In the genomic region with DNA sequence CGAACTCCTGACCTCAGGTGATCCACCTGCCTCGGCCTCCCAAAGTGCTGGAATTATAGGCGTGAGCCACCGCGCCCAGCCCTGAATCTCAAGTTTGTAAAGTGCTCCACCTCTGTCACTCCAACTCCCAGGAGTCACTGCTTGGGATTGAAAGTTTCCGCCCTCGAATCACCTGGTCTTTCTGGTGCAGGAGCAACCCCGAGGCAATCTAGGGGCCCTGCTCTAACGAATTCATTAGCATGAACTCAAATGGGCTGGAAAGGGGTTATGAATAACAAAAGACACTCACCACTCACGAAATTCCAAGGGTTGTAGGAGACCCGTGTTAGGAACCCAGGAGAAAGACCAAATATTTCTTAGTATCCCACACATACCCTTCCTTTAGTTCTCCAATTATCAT, we compare ENCODE assay signal across 1 cellular context.
TF ChIP-seq lines count a peak whose summit lies in the region.

No MANE protein-coding gene starts in this region.

TF ChIP-seq in WTC11, 78 proteins besides CTCF, POLR2A, EP300 and RAD21 (continued from another document):
- TF ChIP-seq ZBTB43 (CRISPR knock-in tag; IDR thresholded peaks at IDR 0.05) (no peak), GABPB1 (CRISPR knock-in tag; IDR thresholded peaks at IDR 0.05) (no peak), ARID4B (CRISPR knock-in tag; IDR thresholded peaks at IDR 0.05; ENCODE audit: borderline replicate concordance) (no peak), TEAD4 (CRISPR knock-in tag; IDR thresholded peaks at IDR 0.05) (peak; percentile 75; the same call in 1 of the 2 replicates), ETV6 (CRISPR knock-in tag; IDR thresholded peaks at IDR 0.05) (no peak), CBFB (CRISPR knock-in tag; IDR thresholded peaks at IDR 0.05; ENCODE audit: low read depth) (no peak), USF1 (CRISPR knock-in tag; IDR thresholded peaks at IDR 0.05) (peak; percentile 61; the same call in 1 of the 2 replicates), PRRX2 (CRISPR knock-in tag; IDR thresholded peaks at IDR 0.05) (no peak), ESRRA (CRISPR knock-in tag; IDR thresholded peaks at IDR 0.05; ENCODE audit: borderline replicate concordance) (no peak)
- TF ChIP-seq, protein P1, sequence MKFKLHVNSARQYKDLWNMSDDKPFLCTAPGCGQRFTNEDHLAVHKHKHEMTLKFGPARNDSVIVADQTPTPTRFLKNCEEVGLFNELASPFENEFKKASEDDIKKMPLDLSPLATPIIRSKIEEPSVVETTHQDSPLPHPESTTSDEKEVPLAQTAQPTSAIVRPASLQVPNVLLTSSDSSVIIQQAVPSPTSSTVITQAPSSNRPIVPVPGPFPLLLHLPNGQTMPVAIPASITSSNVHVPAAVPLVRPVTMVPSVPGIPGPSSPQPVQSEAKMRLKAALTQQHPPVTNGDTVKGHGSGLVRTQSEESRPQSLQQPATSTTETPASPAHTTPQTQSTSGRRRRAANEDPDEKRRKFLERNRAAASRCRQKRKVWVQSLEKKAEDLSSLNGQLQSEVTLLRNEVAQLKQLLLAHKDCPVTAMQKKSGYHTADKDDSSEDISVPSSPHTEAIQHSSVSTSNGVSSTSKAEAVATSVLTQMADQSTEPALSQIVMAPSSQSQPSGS (CRISPR knock-in tag; IDR thresholded peaks at IDR 0.05; ENCODE audit: borderline replicate concordance, low read depth), result no peak
